Comparison of ENCODE assay signal across 7 cellular contexts in genomic region chr2:177391822-177392372, GRCh38. TPM values are rescaled to one million over a fixed set of nuclear protein-coding genes. Genes with fewer than 3 reads are reported as not detected.
DNase-seq lines count a peak whose midpoint lies in the region; ATAC-seq and TF ChIP-seq lines count a peak whose summit lies in the region.

No MANE protein-coding gene starts in this region.

- H3K27ac Mint-ChIP-seq in H9 = peak overlapping the region in 1 of 3 experiments; percentile 4; a peak in 2 of 7 replicates

- no peak overlapping the region for H3T11ph ChIP-seq in H9 (ENCODE audit: low read length)

- H3K27me3 Mint-ChIP-seq in H9 (ENCODE audit: low read depth) = no peaks in the 10 kb centered on the region

- ATAC-seq in GM19455 (IDR thresholded peaks at IDR 0.05; ENCODE audit: unreplicated experiment) = no peak

- no peak for TF ChIP-seq CTCF in H9 (conservative IDR thresholded peaks at IDR 0.05)
- no peak for TF ChIP-seq CTCF in VCaP (conservative IDR thresholded peaks at IDR 0.05)
- no peak for TF ChIP-seq CTCF in hepatocyte (IDR thresholded peaks at IDR 0.05; ENCODE audit: poor library complexity)
- no peak for TF ChIP-seq CTCF in spleen (IDR thresholded peaks at IDR 0.05 in 8 of 11, conservative IDR thresholded peaks at IDR 0.05 in 3 of 11)

- H3K4ac ChIP-seq in H9 (ENCODE audit: low read depth, low read length) = no peak overlapping the region

- H3K9me3 ChIP-seq in H9 (ENCODE audit: control insufficient read depth, low read depth, low read length) (no peaks in the 10 kb centered on the region), hepatocyte (ENCODE audit: low read depth) (no peaks in the 10 kb centered on the region), spleen (no peaks in the 10 kb centered on the region)

- H2AFZ ChIP-seq in H9 (ENCODE audit: low read length) (no peak overlapping the region), hepatocyte (peak overlapping the region; percentile 100)

- H3K56ac ChIP-seq in H9 (ENCODE audit: insufficient read length, low read depth, low read length) = no peak overlapping the region

- H3K9ac ChIP-seq in H9 (ENCODE audit: extremely low read depth, insufficient read length, low read length) = peak overlapping the region; percentile 62

- no peak overlapping the region for H2BK120ac ChIP-seq in H9 (ENCODE audit: low read depth, low read length, poor library complexity, severe bottlenecking)

- no peak overlapping the region for H3K18ac ChIP-seq in H9 (ENCODE audit: insufficient read length, low read depth, low read length)

- peak overlapping the region; percentile 90 to 95 for H3K4me3 Mint-ChIP-seq in H9

- H3K4me1 Mint-ChIP-seq in H9 = peaks cover 25 to 35% of the 10 kb centered on the region in 2 experiments

- H3K23me2 ChIP-seq in H9 (ENCODE audit: insufficient read length, low read depth, low read length, poor library complexity, severe bottlenecking) = peaks cover 11% of the 10 kb centered on the region

- H3K27ac ChIP-seq in H9 (ENCODE audit: insufficient read length, low read depth, low read length) = no peak overlapping the region
- H3K27ac ChIP-seq in VCaP = peak overlapping the region; percentile 76
- H3K27ac ChIP-seq in hepatocyte = peak overlapping the region; percentile 87
- H3K27ac ChIP-seq in spleen = peak overlapping the region in 6 of 8 donors; percentile 59 to 85 (median 78)

- no peak for TF ChIP-seq POLR2A in spleen (IDR thresholded peaks at IDR 0.05)

- intact Hi-C loops in spleen (cut with DNase I; ENCODE audit: low total_unique reads) = no loop called here

- no peak overlapping the region for H4K5ac ChIP-seq in H9 (ENCODE audit: insufficient read length, low read depth, low read length)

- H3K4me3 ChIP-seq in hepatocyte = peak overlapping the region; percentile 73
- H3K4me3 ChIP-seq in spleen = peak overlapping the region; percentile 56 to 96 (median 78)

- H3K79me1 ChIP-seq in H9 (ENCODE audit: insufficient read depth, low read depth, low read length, poor library complexity, severe bottlenecking) = no peaks in the 10 kb centered on the region

- no CpG with 5 or more reads among the region's 4 CpGs for WGBS in H9 (ENCODE audit: extremely low coverage, insufficient read length, low lambda C conversion rate)
- 77% methylated on average over 4 of the region's 4 CpGs for WGBS in hepatocyte (ENCODE audit: low lambda C conversion rate, missing lambda C conversion rate)
- WGBS in spleen, 5 donors = 40 to 76% (median 54%) methylated on average over 4 of the region's 4 CpGs

- H2BK20ac ChIP-seq in H9 (ENCODE audit: low read depth, low read length, poor library complexity, severe bottlenecking) = no peak overlapping the region

- H3K9me2 ChIP-seq in hepatocyte (replicated peaks; ENCODE audit: insufficient read depth) = no peaks in the 10 kb centered on the region

- H3K36me3 Mint-ChIP-seq in H9 (ENCODE audit: insufficient read depth in 1 of 3, low read depth in 3 of 3) = peaks cover 0 to under 1% (median 0%) of the 10 kb centered on the region in 3 experiments; a peak in 1 of 7 replicates

- H2AK5ac ChIP-seq in H9 (ENCODE audit: insufficient read length, low read length) = no peak overlapping the region

- peak overlapping the region; percentile 96; the same call in 1 of the 2 replicates for H3K14ac ChIP-seq in H9 (ENCODE audit: insufficient read depth, low read length)

- no peak overlapping the region for H4K8ac ChIP-seq in H9 (replicated peaks; ENCODE audit: insufficient read length, low read depth, low read length)

- no peak overlapping the region for H3K23ac ChIP-seq in H9 (ENCODE audit: insufficient read length, low read depth, low read length)

- H4K20me1 ChIP-seq in H9 (ENCODE audit: control insufficient read depth, insufficient read depth, insufficient read length) (no peaks in the 10 kb centered on the region), hepatocyte (ENCODE audit: insufficient read depth, poor library complexity, severe bottlenecking) (peaks cover 3% of the 10 kb centered on the region)

- H3K36me3 ChIP-seq in hepatocyte (replicated peaks; ENCODE audit: insufficient read depth, low read depth) (no peaks in the 10 kb centered on the region), spleen (no peaks in the 10 kb centered on the region)

- H2BK12ac ChIP-seq in H9 (ENCODE audit: insufficient read length, low read depth, low read length) = no peak overlapping the region

- no peaks in the 10 kb centered on the region for H3K9me3 Mint-ChIP-seq in H9

- no peaks in the 10 kb centered on the region for H3K4me1 ChIP-seq in H9 (ENCODE audit: insufficient read depth, low read length)
- H3K4me1 ChIP-seq in hepatocyte (ENCODE audit: insufficient read depth) = peaks cover 12% of the 10 kb centered on the region
- H3K4me1 ChIP-seq in spleen = peaks cover 12 to 59% (median 41%) of the 10 kb centered on the region in 6 donors

- H3K27me3 ChIP-seq in H9 (ENCODE audit: insufficient read depth, low read length) (no peaks in the 10 kb centered on the region), hepatocyte (no peaks in the 10 kb centered on the region), spleen (replicated peaks in 1 of 7) (no peaks in the 10 kb centered on the region)

- no peak for DNase-seq in H9
- DNase-seq in hepatocyte (ENCODE audit: low spot score) = no peak
- DNase-seq in spleen = no peak
- DNase-seq in NCI-H524 treated with DMSO at 0.1 percent for 48 hours (lab: John Stamatoyannopoulos, UW) = no peak
- no peak for DNase-seq in activated CD4-positive, CD25-positive, alpha-beta regulatory T cell treated with anti-CD3 and anti-CD28 coated beads, Interleukin-2, amount 50 U/mL, for 72 hours

- H4K91ac ChIP-seq in H9 (ENCODE audit: insufficient read length, low read depth, low read length) = no peak overlapping the region

- H3K79me2 ChIP-seq in H9 (ENCODE audit: insufficient read depth, low read length) (peaks cover 8% of the 10 kb centered on the region; the same call in 1 of the 2 replicates), hepatocyte (peaks cover 42% of the 10 kb centered on the region)

- H2BK15ac ChIP-seq in H9 (ENCODE audit: low read depth, low read length) = no peak overlapping the region

- H3K4me2 ChIP-seq in H9 (ENCODE audit: insufficient read depth, insufficient read length, low read length) = peak overlapping the region; percentile 73
- H3K4me2 ChIP-seq in hepatocyte = peak overlapping the region; percentile 93

- no peak overlapping the region for H2BK5ac ChIP-seq in H9 (ENCODE audit: insufficient read length, low read length)

RNA-seq across cellular contexts. Expression of gene AGPS, which starts 0.7 kb away (rescaled TPM):
- total RNA-seq in H9 (2021) (60.1 and 60.9 TPM in 2 replicates), hepatocyte (36.1 and 43.7 TPM in 2 replicates), spleen (10 to 100 TPM; 25.8 to 44.5 (median 31.4) TPM)
- polyA plus RNA-seq in hepatocyte (22.4 and 26.6 TPM in 2 replicates), spleen (1 to 10 TPM; 3.3 to 6.4 (median 4.7) TPM)
